Comparison of ENCODE assay signal across 14 cellular contexts in the genomic region with DNA sequence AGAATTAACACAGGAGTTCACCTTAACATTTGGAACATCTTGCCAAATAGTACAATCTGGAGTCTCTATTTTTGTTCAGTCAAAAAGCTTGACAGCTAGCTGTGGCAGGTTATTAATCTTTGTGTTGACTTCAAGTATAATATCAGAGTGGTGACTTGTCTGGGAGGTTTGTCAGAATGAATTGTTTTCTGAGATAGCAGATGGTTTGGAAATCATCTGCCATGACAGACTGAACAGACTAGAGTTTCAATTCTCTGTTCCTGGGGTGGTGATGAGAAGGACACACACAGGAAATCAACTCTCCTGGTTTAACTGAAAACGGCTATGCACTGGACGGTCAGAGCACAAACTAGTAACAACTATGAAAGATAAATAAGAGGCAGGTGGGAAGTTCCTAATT.
"Had no signal": no experiment of that assay in that cellular context is flagged by ENCODE, and none has a peak within 500 bp of the region (broad histone marks: within the 10 kb centered on the region; RNA-seq: fewer than 3 reads in every experiment).

No MANE protein-coding gene starts in this region.

- ATAC-seq: activated CD4-positive, CD25-positive, alpha-beta regulatory T cell treated with anti-CD3 and anti-CD28 coated beads, Interleukin-2, amount 50 U/mL, for 24 hours; heart left ventricle; left colon; naive thymus-derived CD4-positive, alpha-beta T cell had no signal

- H3K36me3 ChIP-seq: esophagus squamous epithelium, heart left ventricle, neutrophil, right atrium auricular region had no signal

- H3K9me3 ChIP-seq: esophagus squamous epithelium, neutrophil had no signal

- H3K4me1 ChIP-seq: esophagus squamous epithelium, right atrium auricular region had no signal

- DNase-seq: activated effector memory CD4-positive, alpha-beta T cell treated with anti-CD3 and anti-CD28 coated beads, Interleukin-2, amount 50 U/mL, for 16 hours; activated T-cell treated with anti-CD3 and anti-CD28 coated beads, Interleukin-2, amount 50 U/mL, for 1 hour; amygdala; esophagus squamous epithelium; foreskin fibroblast; heart left ventricle; left colon; naive thymus-derived CD4-positive, alpha-beta T cell; stimulated activated CD4-positive, alpha-beta T cell treated with anti-CD3 and anti-CD28 coated beads, Interleukin-4, amount 100 ng/mL, for 4 hours had no signal

- H3K27me3 ChIP-seq: esophagus squamous epithelium, heart left ventricle, neutrophil, right atrium auricular region had no signal

- H3K4me3 ChIP-seq: esophagus squamous epithelium, heart left ventricle, lung, right atrium auricular region, skin epidermis had no signal

- H3K27ac ChIP-seq: esophagus squamous epithelium, heart left ventricle, neutrophil, right atrium auricular region, skin epidermis had no signal
